15 cellular contexts compared by ENCODE assay signal in the genomic region with DNA sequence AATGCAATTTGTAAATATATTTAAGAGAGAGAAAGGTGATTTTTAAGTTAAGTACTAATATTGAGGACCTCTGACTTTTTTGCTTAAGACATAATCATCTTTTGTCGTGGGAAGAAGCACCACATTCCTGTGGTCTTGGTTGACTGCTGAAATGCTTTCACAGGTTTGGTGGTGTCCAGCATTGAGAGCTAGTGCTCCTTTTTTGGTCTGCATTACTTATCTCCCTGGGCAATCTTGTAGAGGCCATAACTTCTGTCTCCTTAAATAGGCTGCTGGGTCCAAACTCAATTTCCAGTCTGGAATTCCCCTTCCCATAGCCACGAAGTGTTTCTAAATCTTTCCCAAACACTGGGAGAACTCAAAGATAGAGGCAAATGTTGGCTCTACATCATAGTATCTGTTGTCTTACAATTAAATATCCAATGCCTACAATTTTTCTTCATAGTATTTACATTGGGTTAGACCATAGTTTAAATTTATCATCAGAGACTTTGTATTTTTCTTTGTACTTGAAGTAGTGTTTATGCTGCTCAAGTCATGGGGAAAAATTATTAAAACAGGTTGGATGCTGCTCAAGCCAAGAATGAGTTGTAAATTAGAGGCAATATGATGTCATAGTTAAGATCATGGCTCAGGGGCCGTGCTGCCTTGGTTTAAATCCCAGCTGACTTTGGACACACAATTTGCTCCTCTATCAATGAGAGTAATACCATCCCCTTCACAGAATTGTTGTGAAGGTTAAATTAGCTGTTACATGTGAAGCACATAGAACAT.
DNase-seq lines count a peak whose midpoint lies in the region; ATAC-seq, FAIRE-seq and TF ChIP-seq lines count a peak whose summit lies in the region.
"Had no signal": no experiment of that assay in that cellular context is flagged by ENCODE, and none has a peak within 500 bp of the region (broad histone marks: within the 10 kb centered on the region; RNA-seq: fewer than 3 reads in every experiment).

No MANE protein-coding gene starts in this region.

- peak; percentile 48 to 88; a peak in 3 of 4 replicates for TF ChIP-seq EP300 in SK-N-SH (IDR thresholded peaks at IDR 0.05; ENCODE audit: borderline replicate concordance in 1 of 2, low read depth in 1 of 2, low read length in 1 of 2)
- peak in 1 of 4 donors; percentile 6 for TF ChIP-seq EP300 in sigmoid colon (IDR thresholded peaks at IDR 0.05)
- no peak for TF ChIP-seq EP300 in tibial nerve (IDR thresholded peaks at IDR 0.05)

- DNase-seq in GM04503 (ENCODE audit: low read depth) = peak; percentile 87
- DNase-seq in SK-N-SH = no peak
- peak; percentile 72 for DNase-seq in fibroblast of the aortic adventitia (ENCODE audit: low read depth)
- DNase-seq in sigmoid colon = no peak
- no peak for DNase-seq in tibial nerve (ENCODE audit: low spot score in 2 of 2)
- DNase-seq in NCI-H1048 (lab: John Stamatoyannopoulos, UW) = no peak
- DNase-seq in frontal cortex (ENCODE audit: low spot score in 2 of 2) = no peak
- DNase-seq: CD4-positive, alpha-beta memory T cell; effector CD8-positive, alpha-beta T cell; NCI-H1417; NCI-H524 treated with DMSO at 0.1 percent for 48 hours; stomach had no signal

- peaks cover 63% of the 10 kb centered on the region for H3F3A ChIP-seq in SK-N-SH (replicated peaks; ENCODE audit: insufficient read depth)

- CTCF ChIA-PET in SK-N-SH (lab: Yijun Ruan, JAX) = no interaction called here

- H3K27ac ChIP-seq in SK-N-SH (ENCODE audit: low read depth in 2 of 2, low read length in 1 of 2) (peak overlapping the region; percentile 85 to 87; a peak in 3 of 4 replicates), sigmoid colon (peak overlapping the region in 3 of 4 donors; percentile 4 to 73 (median 65)), tibial nerve (no peak overlapping the region)
- H3K27ac ChIP-seq: hepatocyte had no signal

- H2AFZ ChIP-seq in SK-N-SH (ENCODE audit: low read depth) = no peak overlapping the region
- H2AFZ ChIP-seq: hepatocyte had no signal

- no peaks in the 10 kb centered on the region for H3K79me2 ChIP-seq in SK-N-SH (ENCODE audit: insufficient read depth)
- H3K79me2 ChIP-seq: hepatocyte had no signal

- H3K27me3 ChIP-seq in SK-N-SH (ENCODE audit: insufficient read depth) (no peaks in the 10 kb centered on the region), sigmoid colon (no peaks in the 10 kb centered on the region), tibial nerve (no peaks in the 10 kb centered on the region)
- H3K27me3 ChIP-seq: hepatocyte, stomach had no signal

- 1% methylated on average over 3 of the region's 3 CpGs for WGBS in SK-N-SH (ENCODE audit: low lambda C conversion rate)
- 43 to 63% methylated on average over 3 of the region's 3 CpGs for WGBS in sigmoid colon, 2 donors
- WGBS in tibial nerve, 2 donors = 43 to 63% methylated on average over 3 of the region's 3 CpGs

- POLR2A ChIA-PET in SK-N-SH (lab: Yijun Ruan, JAX) = no interaction called here

- H3K9ac ChIP-seq in SK-N-SH = peak overlapping the region; percentile 43; the same call in 1 of the 2 replicates

- no peaks in the 10 kb centered on the region for H3K36me3 ChIP-seq in SK-N-SH (replicated peaks in 1 of 2; ENCODE audit: control insufficient read depth in 1 of 2, insufficient read depth in 2 of 2, low read length in 1 of 2)
- no peaks in the 10 kb centered on the region for H3K36me3 ChIP-seq in sigmoid colon
- H3K36me3 ChIP-seq in tibial nerve = no peaks in the 10 kb centered on the region
- H3K36me3 ChIP-seq: stomach had no signal

- H3K4me3 ChIP-seq in SK-N-SH (ENCODE audit: low read depth in 2 of 2, low read length in 1 of 2) = no peak overlapping the region
- no peak overlapping the region for H3K4me3 ChIP-seq in fibroblast of the aortic adventitia (ENCODE audit: low read depth, low read length)
- no peak overlapping the region for H3K4me3 ChIP-seq in sigmoid colon
- no peak overlapping the region for H3K4me3 ChIP-seq in tibial nerve
- H3K4me3 ChIP-seq: hepatocyte, stomach had no signal

- H3K9me3 ChIP-seq in SK-N-SH (no peaks in the 10 kb centered on the region), sigmoid colon (no peaks in the 10 kb centered on the region), tibial nerve (no peaks in the 10 kb centered on the region)
- H3K9me3 ChIP-seq: stomach had no signal

- TF ChIP-seq POLR2A in sigmoid colon (IDR thresholded peaks at IDR 0.05) (no peak), tibial nerve (IDR thresholded peaks at IDR 0.05) (no peak)

- no peak for FAIRE-seq in frontal cortex (lab: Jason Lieb, UNC)

- H4K20me1 ChIP-seq in SK-N-SH (ENCODE audit: insufficient read depth) = no peaks in the 10 kb centered on the region

- peak overlapping the region; percentile 8; the same call in 1 of the 2 replicates for H3K4me2 ChIP-seq in SK-N-SH
- H3K4me2 ChIP-seq: hepatocyte had no signal

- intact Hi-C loops in sigmoid colon (cut with DNase I) = no loop called here

- no peaks in the 10 kb centered on the region for H3K9me2 ChIP-seq in SK-N-SH

- TF ChIP-seq CTCF in SK-N-SH (IDR thresholded peaks at IDR 0.05) (no peak), fibroblast of the aortic adventitia (IDR thresholded peaks at IDR 0.05; ENCODE audit: insufficient read depth, low read length) (no peak), sigmoid colon (IDR thresholded peaks at IDR 0.05) (no peak), tibial nerve (IDR thresholded peaks at IDR 0.05) (no peak)

- TF ChIP-seq RAD21 in SK-N-SH (IDR thresholded peaks at IDR 0.05; ENCODE audit: low read length) = no peak

- ATAC-seq in HG03571 (IDR thresholded peaks at IDR 0.05; ENCODE audit: unreplicated experiment) = no peak
- ATAC-seq: activated naive CD4-positive, alpha-beta T cell treated with anti-CD3 and anti-CD28 coated beads, Interleukin-2, amount 50 U/mL, for 72 hours had no signal

- H3K4me1 ChIP-seq in SK-N-SH (ENCODE audit: control insufficient read depth in 1 of 2, insufficient read depth in 2 of 2, low read depth in 1 of 2, low read length in 1 of 2) (no peaks in the 10 kb centered on the region; a peak in 1 of 4 replicates), sigmoid colon (peaks cover 0 to 29% (median 20%) of the 10 kb centered on the region in 4 donors), tibial nerve (peaks cover 0 to 18% (median 0%) of the 10 kb centered on the region in 4 donors)

TF ChIP-seq in SK-N-SH, 30 proteins besides CTCF, POLR2A, EP300 and RAD21:
- TF ChIP-seq NFIC (IDR thresholded peaks at IDR 0.05; ENCODE audit: borderline replicate concordance) (peak; percentile 49), TCF12 (IDR thresholded peaks at IDR 0.05) (peak; percentile 71), JUND (IDR thresholded peaks at IDR 0.05) (peak; percentile 30; the same call in 1 of the 2 replicates), GABPA (IDR thresholded peaks at IDR 0.05; ENCODE audit: low read depth) (no peak), FOXM1 (IDR thresholded peaks at IDR 0.05; ENCODE audit: low read depth) (no peak), YY1 (IDR thresholded peaks at IDR 0.05; ENCODE audit: low read depth) (0 out of 2 replicates have a peak, but pooled peaks have one; percentile 20), RCOR1 (IDR thresholded peaks at IDR 0.05; ENCODE audit: low read length) (no peak), MEF2A (IDR thresholded peaks at IDR 0.05; ENCODE audit: borderline replicate concordance, low read depth) (peak; percentile 71; the same call in 1 of the 2 replicates), TEAD4 (IDR thresholded peaks at IDR 0.05; ENCODE audit: borderline replicate concordance, insufficient read depth) (peak; percentile 58; the same call in 1 of the 2 replicates), RXRA (IDR thresholded peaks at IDR 0.05; ENCODE audit: borderline replicate concordance, low read depth) (0 out of 2 replicates have a peak, but pooled peaks have one; percentile 11), POLR2AphosphoS5 (IDR thresholded peaks at IDR 0.05; ENCODE audit: low read depth, low read length) (no peak)
- TF ChIP-seq, protein P1, sequence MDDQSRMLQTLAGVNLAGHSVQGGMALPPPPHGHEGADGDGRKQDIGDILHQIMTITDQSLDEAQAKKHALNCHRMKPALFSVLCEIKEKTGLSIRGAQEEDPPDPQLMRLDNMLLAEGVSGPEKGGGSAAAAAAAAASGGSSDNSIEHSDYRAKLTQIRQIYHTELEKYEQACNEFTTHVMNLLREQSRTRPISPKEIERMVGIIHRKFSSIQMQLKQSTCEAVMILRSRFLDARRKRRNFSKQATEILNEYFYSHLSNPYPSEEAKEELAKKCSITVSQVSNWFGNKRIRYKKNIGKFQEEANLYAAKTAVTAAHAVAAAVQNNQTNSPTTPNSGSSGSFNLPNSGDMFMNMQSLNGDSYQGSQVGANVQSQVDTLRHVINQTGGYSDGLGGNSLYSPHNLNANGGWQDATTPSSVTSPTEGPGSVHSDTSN (IDR thresholded peaks at IDR 0.05) = peak; percentile 52
- TF ChIP-seq, protein P2, sequence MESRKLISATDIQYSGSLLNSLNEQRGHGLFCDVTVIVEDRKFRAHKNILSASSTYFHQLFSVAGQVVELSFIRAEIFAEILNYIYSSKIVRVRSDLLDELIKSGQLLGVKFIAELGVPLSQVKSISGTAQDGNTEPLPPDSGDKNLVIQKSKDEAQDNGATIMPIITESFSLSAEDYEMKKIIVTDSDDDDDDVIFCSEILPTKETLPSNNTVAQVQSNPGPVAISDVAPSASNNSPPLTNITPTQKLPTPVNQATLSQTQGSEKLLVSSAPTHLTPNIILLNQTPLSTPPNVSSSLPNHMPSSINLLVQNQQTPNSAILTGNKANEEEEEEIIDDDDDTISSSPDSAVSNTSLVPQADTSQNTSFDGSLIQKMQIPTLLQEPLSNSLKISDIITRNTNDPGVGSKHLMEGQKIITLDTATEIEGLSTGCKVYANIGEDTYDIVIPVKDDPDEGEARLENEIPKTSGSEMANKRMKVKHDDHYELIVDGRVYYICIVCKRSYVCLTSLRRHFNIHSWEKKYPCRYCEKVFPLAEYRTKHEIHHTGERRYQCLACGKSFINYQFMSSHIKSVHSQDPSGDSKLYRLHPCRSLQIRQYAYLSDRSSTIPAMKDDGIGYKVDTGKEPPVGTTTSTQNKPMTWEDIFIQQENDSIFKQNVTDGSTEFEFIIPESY (IDR thresholded peaks at IDR 0.05; ENCODE audit: borderline replicate concordance, low read depth) = 0 out of 2 replicates have a peak, but pooled peaks have one; percentile 39
- TF ChIP-seq, protein P3, sequence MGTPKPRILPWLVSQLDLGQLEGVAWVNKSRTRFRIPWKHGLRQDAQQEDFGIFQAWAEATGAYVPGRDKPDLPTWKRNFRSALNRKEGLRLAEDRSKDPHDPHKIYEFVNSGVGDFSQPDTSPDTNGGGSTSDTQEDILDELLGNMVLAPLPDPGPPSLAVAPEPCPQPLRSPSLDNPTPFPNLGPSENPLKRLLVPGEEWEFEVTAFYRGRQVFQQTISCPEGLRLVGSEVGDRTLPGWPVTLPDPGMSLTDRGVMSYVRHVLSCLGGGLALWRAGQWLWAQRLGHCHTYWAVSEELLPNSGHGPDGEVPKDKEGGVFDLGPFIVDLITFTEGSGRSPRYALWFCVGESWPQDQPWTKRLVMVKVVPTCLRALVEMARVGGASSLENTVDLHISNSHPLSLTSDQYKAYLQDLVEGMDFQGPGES (IDR thresholded peaks at IDR 0.05; ENCODE audit: low read depth, low read length) = no peak
TF ChIP-seq in SK-N-SH: peak in this region for 9.

Comparison
In these comparisons a context has a peak if more than half of its experiments do, and no peak if none do; other contexts are left out.
1. DNase-seq: peak in GM04503 (single experiment) and fibroblast of the aortic adventitia (single experiment); none in SK-N-SH (single experiment), sigmoid colon (single experiment), tibial nerve (0 of 2), NCI-H1048 (single experiment) and frontal cortex (0 of 2).
2. H3K27ac ChIP-seq: peak in SK-N-SH (2 of 2) and sigmoid colon (3 of 4); none in tibial nerve (0 of 4).